Comparison of ENCODE assay signal across 10 cellular contexts in genomic region chr11:27362032-27362431, GRCh38. TPM values are rescaled to one million over a fixed set of nuclear protein-coding genes. Genes with fewer than 3 reads are reported as not detected.
DNase-seq lines count a peak whose midpoint lies in the region; FAIRE-seq and TF ChIP-seq lines count a peak whose summit lies in the region.
"Had no signal": no experiment of that assay in that cellular context is flagged by ENCODE, and none has a peak within 500 bp of the region (broad histone marks: within the 10 kb centered on the region; RNA-seq: fewer than 3 reads in every experiment).

No MANE protein-coding gene starts in this region.

- no peak for FAIRE-seq in small intestine (lab: Jason Lieb, UNC)
- FAIRE-seq: islet of Langerhans had no signal

- no peak for TF ChIP-seq CTCF in endothelial cell (IDR thresholded peaks at IDR 0.05; ENCODE audit: unreplicated experiment)

- H3K27ac ChIP-seq in SJCRH30 (no peak overlapping the region), small intestine (ENCODE audit: low read depth in 1 of 2, low read length in 1 of 2) (no peak overlapping the region)

- peak overlapping the region; percentile 71 for H3K4me3 ChIP-seq in SJCRH30
- peak overlapping the region; percentile 98 for H3K4me3 ChIP-seq in skeletal muscle satellite cell (ENCODE audit: low read length)
- H3K4me3 ChIP-seq in small intestine (ENCODE audit: low read depth in 1 of 2, low read length in 2 of 2), result no peak overlapping the region

- H3K27me3 Mint-ChIP-seq in activated CD4-positive, alpha-beta T cell treated with anti-CD3 and anti-CD28 coated beads, Interleukin-2, amount 10 ng/mL, durations not matched to agents 24 days and 14 days, result no peaks in the 10 kb centered on the region
- peaks cover 3% of the 10 kb centered on the region for H3K27me3 Mint-ChIP-seq in endothelial cell (ENCODE audit: unreplicated experiment)

- peak overlapping the region; percentile 96 for H3K4me2 ChIP-seq in skeletal muscle satellite cell (ENCODE audit: low read length)

- H3K36me3 ChIP-seq in SJCRH30, result 0 out of 2 replicates have a peak, but pooled peaks cover 3% of the 10 kb centered on the region
- no peaks in the 10 kb centered on the region for H3K36me3 ChIP-seq in skeletal muscle satellite cell (ENCODE audit: insufficient read depth, low read length)
- no peaks in the 10 kb centered on the region for H3K36me3 ChIP-seq in small intestine (ENCODE audit: control insufficient read depth in 2 of 2, insufficient read depth in 2 of 2, low read length in 2 of 2)
- H3K36me3 ChIP-seq: adrenal gland had no signal

- H3K27me3 ChIP-seq in SJCRH30 (no peaks in the 10 kb centered on the region), skeletal muscle satellite cell (ENCODE audit: control insufficient read depth, insufficient read depth, low read length) (no peaks in the 10 kb centered on the region), small intestine (ENCODE audit: control insufficient read depth in 2 of 2, insufficient read depth in 2 of 2, low read length in 2 of 2) (no peaks in the 10 kb centered on the region)
- H3K27me3 ChIP-seq: adrenal gland had no signal

- H3K4me1 Mint-ChIP-seq in activated CD4-positive, alpha-beta T cell treated with anti-CD3 and anti-CD28 coated beads, Interleukin-2, amount 10 ng/mL, durations not matched to agents 24 days and 14 days, result peaks cover 21% of the 10 kb centered on the region
- H3K4me1 Mint-ChIP-seq in endothelial cell (ENCODE audit: unreplicated experiment), result peaks cover 6% of the 10 kb centered on the region

- H3K9me3 Mint-ChIP-seq in activated CD4-positive, alpha-beta T cell treated with anti-CD3 and anti-CD28 coated beads, Interleukin-2, amount 10 ng/mL, durations not matched to agents 24 days and 14 days, result no peaks in the 10 kb centered on the region
- no peaks in the 10 kb centered on the region for H3K9me3 Mint-ChIP-seq in endothelial cell (ENCODE audit: unreplicated experiment)

- H3K4me1 ChIP-seq in SJCRH30 (peaks cover 14% of the 10 kb centered on the region), skeletal muscle satellite cell (ENCODE audit: control insufficient read depth, insufficient read depth, low read length) (peaks cover 17% of the 10 kb centered on the region), small intestine (ENCODE audit: control insufficient read depth in 2 of 2, insufficient read depth in 1 of 2, low read depth in 1 of 2, low read length in 1 of 2) (peaks cover 0 to 4% of the 10 kb centered on the region in 2 donors)

- no peak for DNase-seq in activated CD4-positive, alpha-beta T cell treated with anti-CD3 and anti-CD28 coated beads, Interleukin-2, amount 10 ng/mL, durations not matched to agents 24 days and 14 days
- DNase-seq in activated CD4-positive, alpha-beta T cell treated with anti-CD3 and anti-CD28 coated beads for 1 hour, result no peak
- DNase-seq in SJCRH30 (no peak), endothelial cell (ENCODE audit: low spot score) (no peak), small intestine (no peak), COR-L47 (lab: John Stamatoyannopoulos, UW) (no peak), cerebellar nuclear complex (lab: John Stamatoyannopoulos, UW) (no peak)
- DNase-seq: adrenal gland had no signal

- no peak overlapping the region for H3K27ac Mint-ChIP-seq in activated CD4-positive, alpha-beta T cell treated with anti-CD3 and anti-CD28 coated beads, Interleukin-2, amount 10 ng/mL, durations not matched to agents 24 days and 14 days
- H3K27ac Mint-ChIP-seq in endothelial cell (ENCODE audit: unreplicated experiment), result no peak overlapping the region

- intact Hi-C loops in activated CD4-positive, alpha-beta T cell treated with anti-CD3 and anti-CD28 coated beads, Interleukin-2, amount 10 ng/mL, durations not matched to agents 24 days and 14 days (cut with micrococcal nuclease), result loop anchor here (10.0 kb wide), 1 partner anchor 743 kb away; the partner anchor contains the start of genes KIF18A and METTL15

- H3K4me3 Mint-ChIP-seq in activated CD4-positive, alpha-beta T cell treated with anti-CD3 and anti-CD28 coated beads, Interleukin-2, amount 10 ng/mL, durations not matched to agents 24 days and 14 days, result peak overlapping the region; percentile 97
- H3K4me3 Mint-ChIP-seq in endothelial cell (ENCODE audit: unreplicated experiment), result peak overlapping the region; percentile 95

- WGBS in small intestine, 3 donors, result 12 to 42% (median 33%) methylated on average over 3 of the region's 3 CpGs

- H3K9ac ChIP-seq in skeletal muscle satellite cell (ENCODE audit: low read depth, low read length), result peak overlapping the region; percentile 90

- no peaks in the 10 kb centered on the region for H3K36me3 Mint-ChIP-seq in activated CD4-positive, alpha-beta T cell treated with anti-CD3 and anti-CD28 coated beads, Interleukin-2, amount 10 ng/mL, durations not matched to agents 24 days and 14 days (ENCODE audit: low read depth)
- H3K36me3 Mint-ChIP-seq in endothelial cell (ENCODE audit: low read depth, unreplicated experiment), result no peaks in the 10 kb centered on the region

- H3K9me3 ChIP-seq in SJCRH30 (replicated peaks) (no peaks in the 10 kb centered on the region), skeletal muscle satellite cell (replicated peaks; ENCODE audit: low read length) (no peaks in the 10 kb centered on the region), small intestine (ENCODE audit: control insufficient read depth, low read depth) (no peaks in the 10 kb centered on the region)
- H3K9me3 ChIP-seq: adrenal gland had no signal

RNA-seq across cellular contexts. Expression of gene CCDC34, which starts 1.0 kb away (rescaled TPM):
- 10.1 and 12.7 TPM in 2 replicates for total RNA-seq in activated CD4-positive, alpha-beta T cell treated with anti-CD3 and anti-CD28 coated beads, Interleukin-2, amount 10 ng/mL, durations not matched to agents 24 days and 14 days
- total RNA-seq in SJCRH30 (2014; rRNA removed; shearing (Covaris generic)), result 50.1 and 58.8 TPM in 2 replicates
- total RNA-seq in endothelial cell (ENCODE audit: unreplicated experiment), result 5.6 TPM
- total RNA-seq in skeletal muscle satellite cell (2012; rRNA removed), result 4.6 and 5.5 TPM in 2 replicates
- 10 to 100 TPM in 1 of 3 donors, 1 to 10 TPM in 2; 6.2 to 17.6 (median 6.3) TPM for polyA plus RNA-seq in small intestine

Comparison
In these comparisons a context has a peak if more than half of its experiments do, and no peak if none do; other contexts are left out.
1. H3K4me3 ChIP-seq: peak in SJCRH30 (single experiment) and skeletal muscle satellite cell (single experiment); none in small intestine (0 of 2).